In the genomic region with DNA sequence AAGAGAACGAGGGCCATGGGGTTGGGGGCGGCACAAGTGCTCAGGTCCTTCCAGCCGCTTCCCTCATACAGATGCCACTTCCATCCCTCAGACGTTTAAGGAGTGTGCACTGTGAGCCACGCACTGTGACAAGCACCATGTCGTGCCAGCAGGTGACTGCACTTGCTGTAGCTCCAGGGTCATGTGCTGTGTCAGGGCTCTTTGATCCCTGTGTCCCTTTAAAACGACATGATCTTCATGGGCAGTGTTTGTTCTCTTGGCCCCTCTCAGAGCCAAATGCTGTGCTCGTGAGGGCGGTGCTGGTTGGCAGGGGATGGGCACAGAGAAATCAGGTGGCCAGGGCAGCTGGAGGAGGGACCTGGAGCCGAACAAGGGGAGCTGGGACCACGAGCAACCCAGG, we compare ENCODE assay signal across 1 cellular context.
TF ChIP-seq lines count a peak whose summit lies in the region.

No MANE protein-coding gene starts in this region.

TF ChIP-seq in IMR-90, 13 proteins besides CTCF, POLR2A, EP300 and RAD21:
- TF ChIP-seq NFE2L2 (IDR thresholded peaks at IDR 0.05; ENCODE audit: low read depth, low read length) (no peak), SMC3 (IDR thresholded peaks at IDR 0.05; ENCODE audit: low read depth, low read length) (no peak), CHD1 (IDR thresholded peaks at IDR 0.05; ENCODE audit: low read depth, low read length) (no peak), RCOR1 (IDR thresholded peaks at IDR 0.05; ENCODE audit: insufficient replicate concordance, low read length) (no peak), MAZ (IDR thresholded peaks at IDR 0.05; ENCODE audit: borderline replicate concordance, low read depth, low read length) (no peak), BHLHE40 (IDR thresholded peaks at IDR 0.05; ENCODE audit: low read depth, low read length) (no peak), FOS (IDR thresholded peaks at IDR 0.05; ENCODE audit: low read depth, low read length) (no peak), MAFK (IDR thresholded peaks at IDR 0.05; ENCODE audit: low read depth, low read length) (no peak), CEBPB (IDR thresholded peaks at IDR 0.05; ENCODE audit: low read depth, low read length) (no peak), RFX5 (IDR thresholded peaks at IDR 0.05; ENCODE audit: low read depth, low read length) (no peak), MXI1 (IDR thresholded peaks at IDR 0.05; ENCODE audit: borderline replicate concordance, low read depth, low read length) (no peak)
- TF ChIP-seq, protein P1, sequence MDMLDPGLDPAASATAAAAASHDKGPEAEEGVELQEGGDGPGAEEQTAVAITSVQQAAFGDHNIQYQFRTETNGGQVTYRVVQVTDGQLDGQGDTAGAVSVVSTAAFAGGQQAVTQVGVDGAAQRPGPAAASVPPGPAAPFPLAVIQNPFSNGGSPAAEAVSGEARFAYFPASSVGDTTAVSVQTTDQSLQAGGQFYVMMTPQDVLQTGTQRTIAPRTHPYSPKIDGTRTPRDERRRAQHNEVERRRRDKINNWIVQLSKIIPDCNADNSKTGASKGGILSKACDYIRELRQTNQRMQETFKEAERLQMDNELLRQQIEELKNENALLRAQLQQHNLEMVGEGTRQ (IDR thresholded peaks at IDR 0.05; ENCODE audit: low read depth, low read length), result no peak
- TF ChIP-seq, protein P2, sequence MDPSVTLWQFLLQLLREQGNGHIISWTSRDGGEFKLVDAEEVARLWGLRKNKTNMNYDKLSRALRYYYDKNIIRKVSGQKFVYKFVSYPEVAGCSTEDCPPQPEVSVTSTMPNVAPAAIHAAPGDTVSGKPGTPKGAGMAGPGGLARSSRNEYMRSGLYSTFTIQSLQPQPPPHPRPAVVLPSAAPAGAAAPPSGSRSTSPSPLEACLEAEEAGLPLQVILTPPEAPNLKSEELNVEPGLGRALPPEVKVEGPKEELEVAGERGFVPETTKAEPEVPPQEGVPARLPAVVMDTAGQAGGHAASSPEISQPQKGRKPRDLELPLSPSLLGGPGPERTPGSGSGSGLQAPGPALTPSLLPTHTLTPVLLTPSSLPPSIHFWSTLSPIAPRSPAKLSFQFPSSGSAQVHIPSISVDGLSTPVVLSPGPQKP (IDR thresholded peaks at IDR 0.05; ENCODE audit: borderline replicate concordance, low read depth, low read length), result no peak
TF ChIP-seq in IMR-90: peak in this region for 0.
